ENCODE assay signal across 25 cellular contexts in genomic region chr2:145980318-145980717, GRCh38.
"Had no signal": no experiment of that assay in that cellular context is flagged by ENCODE, and none has a peak within 500 bp of the region (broad histone marks: within the 10 kb centered on the region; RNA-seq: fewer than 3 reads in every experiment).

No MANE protein-coding gene starts in this region.

- DNase-seq: dermis blood vessel endothelial cell; dorsolateral prefrontal cortex; effector CD4-positive, alpha-beta T cell; effector memory CD4-positive, alpha-beta T cell; foreskin keratinocyte; heart left ventricle; hypothalamus; immature natural killer cell; islet precursor cell; kidney; kidney glomerular epithelial cell; left colon; left ventricle myocardium superior; lower lobe of right lung; mesenchymal stem cell; mucosa of descending colon had no signal

- H3K36me3 ChIP-seq: esophagus muscularis mucosa, gastroesophageal sphincter, heart left ventricle, lower lobe of right lung had no signal

- H3K9me3 Mint-ChIP-seq: mesothelial cell of epicardium had no signal

- H3K9me3 ChIP-seq: esophagus muscularis mucosa, gastroesophageal sphincter, heart left ventricle, lower lobe of right lung, mucosa of descending colon had no signal

- H3K27ac ChIP-seq: coronary artery, dorsolateral prefrontal cortex, esophagus muscularis mucosa, foreskin keratinocyte, gastroesophageal sphincter, heart left ventricle, hepatocyte, lower lobe of right lung had no signal

- H2AFZ ChIP-seq: hepatocyte had no signal

- H3K79me2 ChIP-seq: hepatocyte had no signal

- H3K4me3 Mint-ChIP-seq: immature natural killer cell, mesothelial cell of epicardium had no signal

- H3K4me1 Mint-ChIP-seq: immature natural killer cell had no signal

- FAIRE-seq: colon, endothelial cell of umbilical vein, frontal cortex, kidney had no signal

- H3K4me1 ChIP-seq: esophagus muscularis mucosa, gastroesophageal sphincter, lower lobe of right lung had no signal

- H3K36me3 Mint-ChIP-seq: immature natural killer cell, mesothelial cell of epicardium had no signal

- ATAC-seq: foreskin keratinocyte, gastroesophageal sphincter, heart left ventricle, left colon, left lobe of liver, left ventricle myocardium superior, lower lobe of right lung, mucosa of descending colon had no signal

- H3K27ac Mint-ChIP-seq: immature natural killer cell, mesothelial cell of epicardium had no signal

- H3K4me3 ChIP-seq: coronary artery, dorsolateral prefrontal cortex, esophagus muscularis mucosa, gastroesophageal sphincter, heart left ventricle, hepatocyte, lower lobe of right lung, mucosa of descending colon had no signal

- H3K4me2 ChIP-seq: hepatocyte had no signal

- H3K27me3 ChIP-seq: dorsolateral prefrontal cortex, esophagus muscularis mucosa, gastroesophageal sphincter, heart left ventricle, hepatocyte had no signal
